In the genomic region with DNA sequence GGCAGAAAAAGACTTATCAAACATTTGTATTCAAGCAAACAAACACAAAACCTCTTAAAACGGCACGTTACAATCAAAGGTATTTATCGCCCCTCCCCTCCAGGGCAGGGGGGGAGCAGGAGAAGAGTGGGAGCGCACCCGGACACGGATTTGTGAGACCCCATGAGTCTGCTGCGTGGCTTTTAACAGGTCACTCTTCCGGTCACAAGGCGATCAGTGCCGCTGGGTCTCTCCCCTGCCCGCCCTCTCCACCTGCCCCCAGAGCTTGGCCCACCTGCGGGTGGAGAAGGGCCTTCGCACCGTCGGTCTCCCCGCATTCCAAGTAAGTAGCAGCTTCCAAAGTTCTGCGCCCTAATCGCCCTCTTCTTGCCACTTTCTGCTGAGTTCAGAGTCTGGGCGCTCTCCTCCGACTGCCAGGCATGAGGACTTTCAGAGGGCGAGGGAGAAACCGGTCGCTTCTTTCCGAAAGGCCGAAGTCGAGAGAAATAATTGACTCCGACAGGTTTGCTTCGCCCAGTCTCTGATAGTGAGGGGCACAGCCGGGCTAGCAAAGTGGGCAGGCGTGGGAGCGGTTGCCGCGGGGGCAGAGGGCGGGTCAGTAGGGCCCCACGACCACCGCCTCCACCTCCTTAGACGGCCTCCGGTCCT, we compare ENCODE assay signal across 9 cellular contexts. TPM values are rescaled to one million over a fixed set of nuclear protein-coding genes. Genes with fewer than 3 reads are reported as not detected.
A peak's percentile ranks its signal among the peaks of the same experiment; 100 is the strongest.
DNase-seq lines count a peak whose midpoint lies in the region; ATAC-seq and TF ChIP-seq lines count a peak whose summit lies in the region.
"Had no signal": no experiment of that assay in that cellular context is flagged by ENCODE, and none has a peak within 500 bp of the region (broad histone marks: within the 10 kb centered on the region; RNA-seq: fewer than 3 reads in every experiment).

No MANE protein-coding gene starts in this region.

- peaks cover 0 to 23% (median 1%) of the 10 kb centered on the region in 4 donors for H3K4me1 ChIP-seq in Peyer's patch
- peaks cover 17 to 32% (median 21%) of the 10 kb centered on the region in 3 donors for H3K4me1 ChIP-seq in esophagus squamous epithelium
- peaks cover 4% of the 10 kb centered on the region for H3K4me1 ChIP-seq in rectal smooth muscle tissue (ENCODE audit: control insufficient read depth, insufficient read depth, low read length)
- H3K4me1 ChIP-seq in A673 (ENCODE audit: insufficient read depth, low read length, poor library complexity, severe bottlenecking), result peaks cover 18% of the 10 kb centered on the region

- H3K36me3 ChIP-seq in Peyer's patch, result no peaks in the 10 kb centered on the region
- no peaks in the 10 kb centered on the region for H3K36me3 ChIP-seq in esophagus squamous epithelium
- no peaks in the 10 kb centered on the region for H3K36me3 ChIP-seq in rectal smooth muscle tissue (ENCODE audit: control insufficient read depth, insufficient read depth, low read length)
- H3K36me3 ChIP-seq in A673 (ENCODE audit: insufficient read depth, low read length, poor library complexity, severe bottlenecking), result no peaks in the 10 kb centered on the region

- H3K27ac ChIP-seq in Peyer's patch (no peak overlapping the region), esophagus squamous epithelium (no peak overlapping the region), rectal smooth muscle tissue (ENCODE audit: low read depth, low read length) (peak overlapping the region; percentile 55), A673 (ENCODE audit: low read depth, low read length, poor library complexity, severe bottlenecking) (no peak overlapping the region)
- H3K27ac ChIP-seq: HL-60 had no signal

- DNase-seq in GM10266 (ENCODE audit: extremely low spot score) (peak; percentile 10), Peyer's patch (peak in 1 of 3 donors; percentile 49), esophagus squamous epithelium (lab: John Stamatoyannopoulos, UW) (no peak), A673 (ENCODE audit: low spot score) (no peak), KG1 (lab: John Stamatoyannopoulos, UW) (no peak)

- no peak for ATAC-seq in HG02840 (IDR thresholded peaks at IDR 0.05; ENCODE audit: low FRiP score, unreplicated experiment)
- ATAC-seq in HG02885 (IDR thresholded peaks at IDR 0.05; ENCODE audit: poor library complexity, unreplicated experiment), result no peak

- intact Hi-C loops in esophagus squamous epithelium (cut with DNase I) (no loop called here), A673 (cut with micrococcal nuclease; ENCODE audit: unreplicated experiment) (loop anchor here (5.0 kb wide), 4 partner anchors 315 to 735 kb away; no protein-coding TSS in a partner anchor)

- TF ChIP-seq CTCF in GM10266 (IDR thresholded peaks at IDR 0.05; ENCODE audit: control insufficient read depth, insufficient read depth, low read depth, missing control alignments) (no peak), Peyer's patch (IDR thresholded peaks at IDR 0.05) (no peak), esophagus squamous epithelium (IDR thresholded peaks at IDR 0.05) (no peak), A673 (conservative IDR thresholded peaks at IDR 0.05; ENCODE audit: low read depth, low read length) (no peak)

- H3K27me3 ChIP-seq in Peyer's patch (peaks cover 0 to 9% of the 10 kb centered on the region in 2 donors), esophagus squamous epithelium (peaks cover 0 to 88% (median 7%) of the 10 kb centered on the region in 4 donors), rectal smooth muscle tissue (ENCODE audit: control insufficient read depth, insufficient read depth, low read length) (peaks cover 9% of the 10 kb centered on the region), A673 (replicated peaks; ENCODE audit: insufficient read depth, low read depth, low read length, poor library complexity) (peaks cover 90% of the 10 kb centered on the region)

- no peaks in the 10 kb centered on the region for H3K9me3 ChIP-seq in Peyer's patch
- no peaks in the 10 kb centered on the region for H3K9me3 ChIP-seq in esophagus squamous epithelium
- no peaks in the 10 kb centered on the region for H3K9me3 ChIP-seq in A673 (ENCODE audit: low read depth, low read length, poor library complexity, severe bottlenecking)

- TF ChIP-seq POLR2A in Peyer's patch (IDR thresholded peaks at IDR 0.05), result no peak
- no peak for TF ChIP-seq POLR2A in esophagus squamous epithelium (IDR thresholded peaks at IDR 0.05)

- BruUV-seq in A673 (replicated peaks; lab: Mats Ljungman, UMichigan), result no TSS peak

- 1 to 10% methylated on average over 13 to 15 of the region's 38 CpGs for WGBS in esophagus squamous epithelium, 2 donors

- POLR2A ChIA-PET in A673 (lab: Charles Lee; ENCODE audit: low non-redundant PET), result no interaction called here

- H3K4me3 ChIP-seq in Peyer's patch (peak overlapping the region in 3 of 4 donors; percentile 39 to 51 (median 44)), esophagus squamous epithelium (peak overlapping the region; percentile 46 to 74 (median 58)), rectal smooth muscle tissue (ENCODE audit: low read length) (peak overlapping the region; percentile 83), A673 (ENCODE audit: low read depth, low read length, poor library complexity, severe bottlenecking) (no peak overlapping the region)

- H3K9ac ChIP-seq in rectal smooth muscle tissue (ENCODE audit: low read length), result no peak overlapping the region

- CTCF ChIA-PET in A673 (lab: Charles Lee), result no interaction called here

RNA-seq across cellular contexts. Expression of a gene that starts 0.8 kb away (rescaled TPM):
- total RNA-seq in Peyer's patch (under 1 TPM in 2 of 4 donors, not detected in 2; 0.54 to 0.85 TPM), esophagus squamous epithelium (under 1 TPM in 1 of 4 donors, not detected in 3; 0.95 TPM), A673 (2021) (not detected in 2 replicates)
